In genomic region chr15:85769182-85769900, GRCh38 we compare ENCODE assay signal across 2 cellular contexts.
A peak's percentile ranks its signal among the peaks of the same experiment; 100 is the strongest.
TF ChIP-seq lines count a peak whose summit lies in the region.

No MANE protein-coding gene starts in this region.

TF ChIP-seq in A549, 52 proteins besides CTCF, POLR2A, EP300 and RAD21:
- no peak for TF ChIP-seq TFCP2L1 (CRISPR knock-in tag; IDR thresholded peaks at IDR 0.05)
- TF ChIP-seq NFE2L2 (conservative IDR thresholded peaks at IDR 0.05; ENCODE audit: low read length): peak; percentile 39; the same call in 1 of the 2 replicates
- no peak for TF ChIP-seq CHD4 (IDR thresholded peaks at IDR 0.05; ENCODE audit: borderline replicate concordance)
- no peak for TF ChIP-seq NPAS2 (CRISPR knock-in tag; IDR thresholded peaks at IDR 0.05; ENCODE audit: borderline replicate concordance)
- no peak for TF ChIP-seq RARB (CRISPR knock-in tag; IDR thresholded peaks at IDR 0.05)
- no peak for TF ChIP-seq USF2 (IDR thresholded peaks at IDR 0.05)
- TF ChIP-seq ZSCAN20 (CRISPR knock-in tag; IDR thresholded peaks at IDR 0.05): no peak
- TF ChIP-seq EHMT2 (IDR thresholded peaks at IDR 0.05; ENCODE audit: low read depth): no peak
- TF ChIP-seq CHD2 (IDR thresholded peaks at IDR 0.05; ENCODE audit: low read length, partially characterized antibody): no peak
- peak; percentile 41 for TF ChIP-seq MAFK (IDR thresholded peaks at IDR 0.05; ENCODE audit: partially characterized antibody)

TF ChIP-seq in H1, 55 proteins besides CTCF, POLR2A, EP300 and RAD21:
- TF ChIP-seq JUN (IDR thresholded peaks at IDR 0.05; ENCODE audit: low read depth, low read length): no peak
- no peak for TF ChIP-seq SP4 (IDR thresholded peaks at IDR 0.05; ENCODE audit: low read length)
- no peak for TF ChIP-seq NRF1 (IDR thresholded peaks at IDR 0.05; ENCODE audit: low read depth, low read length)
- no peak for TF ChIP-seq HDAC6 (IDR thresholded peaks at IDR 0.05; ENCODE audit: low read depth, low read length)
- TF ChIP-seq ATF2 (IDR thresholded peaks at IDR 0.05; ENCODE audit: low read length): no peak
- TF ChIP-seq CHD1 (IDR thresholded peaks at IDR 0.05; ENCODE audit: low read depth, low read length): no peak
- no peak for TF ChIP-seq RFX5 (IDR thresholded peaks at IDR 0.05; ENCODE audit: borderline replicate concordance, low read depth, low read length)
- no peak for TF ChIP-seq PHF8 (conservative IDR thresholded peaks at IDR 0.05; ENCODE audit: low read depth, low read length)
- TF ChIP-seq, protein P1, sequence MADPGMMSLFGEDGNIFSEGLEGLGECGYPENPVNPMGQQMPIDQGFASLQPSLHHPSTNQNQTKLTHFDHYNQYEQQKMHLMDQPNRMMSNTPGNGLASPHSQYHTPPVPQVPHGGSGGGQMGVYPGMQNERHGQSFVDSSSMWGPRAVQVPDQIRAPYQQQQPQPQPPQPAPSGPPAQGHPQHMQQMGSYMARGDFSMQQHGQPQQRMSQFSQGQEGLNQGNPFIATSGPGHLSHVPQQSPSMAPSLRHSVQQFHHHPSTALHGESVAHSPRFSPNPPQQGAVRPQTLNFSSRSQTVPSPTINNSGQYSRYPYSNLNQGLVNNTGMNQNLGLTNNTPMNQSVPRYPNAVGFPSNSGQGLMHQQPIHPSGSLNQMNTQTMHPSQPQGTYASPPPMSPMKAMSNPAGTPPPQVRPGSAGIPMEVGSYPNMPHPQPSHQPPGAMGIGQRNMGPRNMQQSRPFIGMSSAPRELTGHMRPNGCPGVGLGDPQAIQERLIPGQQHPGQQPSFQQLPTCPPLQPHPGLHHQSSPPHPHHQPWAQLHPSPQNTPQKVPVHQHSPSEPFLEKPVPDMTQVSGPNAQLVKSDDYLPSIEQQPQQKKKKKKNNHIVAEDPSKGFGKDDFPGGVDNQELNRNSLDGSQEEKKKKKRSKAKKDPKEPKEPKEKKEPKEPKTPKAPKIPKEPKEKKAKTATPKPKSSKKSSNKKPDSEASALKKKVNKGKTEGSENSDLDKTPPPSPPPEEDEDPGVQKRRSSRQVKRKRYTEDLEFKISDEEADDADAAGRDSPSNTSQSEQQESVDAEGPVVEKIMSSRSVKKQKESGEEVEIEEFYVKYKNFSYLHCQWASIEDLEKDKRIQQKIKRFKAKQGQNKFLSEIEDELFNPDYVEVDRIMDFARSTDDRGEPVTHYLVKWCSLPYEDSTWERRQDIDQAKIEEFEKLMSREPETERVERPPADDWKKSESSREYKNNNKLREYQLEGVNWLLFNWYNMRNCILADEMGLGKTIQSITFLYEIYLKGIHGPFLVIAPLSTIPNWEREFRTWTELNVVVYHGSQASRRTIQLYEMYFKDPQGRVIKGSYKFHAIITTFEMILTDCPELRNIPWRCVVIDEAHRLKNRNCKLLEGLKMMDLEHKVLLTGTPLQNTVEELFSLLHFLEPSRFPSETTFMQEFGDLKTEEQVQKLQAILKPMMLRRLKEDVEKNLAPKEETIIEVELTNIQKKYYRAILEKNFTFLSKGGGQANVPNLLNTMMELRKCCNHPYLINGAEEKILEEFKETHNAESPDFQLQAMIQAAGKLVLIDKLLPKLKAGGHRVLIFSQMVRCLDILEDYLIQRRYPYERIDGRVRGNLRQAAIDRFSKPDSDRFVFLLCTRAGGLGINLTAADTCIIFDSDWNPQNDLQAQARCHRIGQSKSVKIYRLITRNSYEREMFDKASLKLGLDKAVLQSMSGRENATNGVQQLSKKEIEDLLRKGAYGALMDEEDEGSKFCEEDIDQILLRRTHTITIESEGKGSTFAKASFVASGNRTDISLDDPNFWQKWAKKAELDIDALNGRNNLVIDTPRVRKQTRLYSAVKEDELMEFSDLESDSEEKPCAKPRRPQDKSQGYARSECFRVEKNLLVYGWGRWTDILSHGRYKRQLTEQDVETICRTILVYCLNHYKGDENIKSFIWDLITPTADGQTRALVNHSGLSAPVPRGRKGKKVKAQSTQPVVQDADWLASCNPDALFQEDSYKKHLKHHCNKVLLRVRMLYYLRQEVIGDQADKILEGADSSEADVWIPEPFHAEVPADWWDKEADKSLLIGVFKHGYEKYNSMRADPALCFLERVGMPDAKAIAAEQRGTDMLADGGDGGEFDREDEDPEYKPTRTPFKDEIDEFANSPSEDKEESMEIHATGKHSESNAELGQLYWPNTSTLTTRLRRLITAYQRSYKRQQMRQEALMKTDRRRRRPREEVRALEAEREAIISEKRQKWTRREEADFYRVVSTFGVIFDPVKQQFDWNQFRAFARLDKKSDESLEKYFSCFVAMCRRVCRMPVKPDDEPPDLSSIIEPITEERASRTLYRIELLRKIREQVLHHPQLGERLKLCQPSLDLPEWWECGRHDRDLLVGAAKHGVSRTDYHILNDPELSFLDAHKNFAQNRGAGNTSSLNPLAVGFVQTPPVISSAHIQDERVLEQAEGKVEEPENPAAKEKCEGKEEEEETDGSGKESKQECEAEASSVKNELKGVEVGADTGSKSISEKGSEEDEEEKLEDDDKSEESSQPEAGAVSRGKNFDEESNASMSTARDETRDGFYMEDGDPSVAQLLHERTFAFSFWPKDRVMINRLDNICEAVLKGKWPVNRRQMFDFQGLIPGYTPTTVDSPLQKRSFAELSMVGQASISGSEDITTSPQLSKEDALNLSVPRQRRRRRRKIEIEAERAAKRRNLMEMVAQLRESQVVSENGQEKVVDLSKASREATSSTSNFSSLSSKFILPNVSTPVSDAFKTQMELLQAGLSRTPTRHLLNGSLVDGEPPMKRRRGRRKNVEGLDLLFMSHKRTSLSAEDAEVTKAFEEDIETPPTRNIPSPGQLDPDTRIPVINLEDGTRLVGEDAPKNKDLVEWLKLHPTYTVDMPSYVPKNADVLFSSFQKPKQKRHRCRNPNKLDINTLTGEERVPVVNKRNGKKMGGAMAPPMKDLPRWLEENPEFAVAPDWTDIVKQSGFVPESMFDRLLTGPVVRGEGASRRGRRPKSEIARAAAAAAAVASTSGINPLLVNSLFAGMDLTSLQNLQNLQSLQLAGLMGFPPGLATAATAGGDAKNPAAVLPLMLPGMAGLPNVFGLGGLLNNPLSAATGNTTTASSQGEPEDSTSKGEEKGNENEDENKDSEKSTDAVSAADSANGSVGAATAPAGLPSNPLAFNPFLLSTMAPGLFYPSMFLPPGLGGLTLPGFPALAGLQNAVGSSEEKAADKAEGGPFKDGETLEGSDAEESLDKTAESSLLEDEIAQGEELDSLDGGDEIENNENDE (IDR thresholded peaks at IDR 0.05; ENCODE audit: insufficient replicate concordance, low read length): no peak
- no peak for TF ChIP-seq FOSL1 (IDR thresholded peaks at IDR 0.05; ENCODE audit: insufficient read depth, low read depth, low read length)
- no peak for TF ChIP-seq TBP (IDR thresholded peaks at IDR 0.05; ENCODE audit: low read depth, low read length)
- no peak for TF ChIP-seq TAF7 (optimal IDR thresholded peaks at IDR 0.05; ENCODE audit: borderline replicate concordance, low read depth, low read length)
- no peak for TF ChIP-seq KDM1A (IDR thresholded peaks at IDR 0.05; ENCODE audit: borderline replicate concordance, low read length)
